Comparison of ENCODE assay signal across 23 cellular contexts in the genomic region with DNA sequence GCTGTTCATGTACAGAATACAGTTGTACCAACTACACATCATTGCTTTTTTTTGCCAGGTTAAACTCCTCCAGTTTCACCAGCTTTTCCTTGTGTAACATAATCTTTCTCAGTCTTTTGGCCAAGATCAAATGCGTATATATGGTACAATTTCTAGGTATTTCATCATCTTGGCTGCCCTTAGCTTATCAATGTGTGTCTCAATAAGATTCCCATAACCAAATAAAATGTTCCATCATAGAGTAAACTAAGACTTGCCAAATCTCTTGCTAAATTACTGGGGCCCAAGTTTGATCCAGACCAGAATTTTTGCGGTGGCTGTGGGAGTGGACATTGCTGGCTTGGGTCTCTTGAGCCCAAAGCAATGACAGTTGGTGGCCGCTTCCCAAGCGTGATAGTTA.
"Had no signal": no experiment of that assay in that cellular context is flagged by ENCODE, and none has a peak within 500 bp of the region (broad histone marks: within the 10 kb centered on the region; RNA-seq: fewer than 3 reads in every experiment).

No MANE protein-coding gene starts in this region.

- H3K4me1 ChIP-seq: gastrocnemius medialis, neural progenitor cell, parathyroid adenoma, tibial nerve, upper lobe of left lung had no signal

- FAIRE-seq: colon, urothelium cell line had no signal

- H2AFZ ChIP-seq: neural progenitor cell, parathyroid adenoma had no signal

- ATAC-seq: esophagus mucosa; gastrocnemius medialis; naive thymus-derived CD4-positive, alpha-beta T cell; sciatic nerve; stimulated activated effector memory CD8-positive, alpha-beta T cell treated with anti-CD3 and anti-CD28 coated beads, Interleukin-12 subunit alpha, Interleukin-12 subunit beta, amount 100 ng/mL, for 72 hours had no signal

- H3K4me2 ChIP-seq: neural progenitor cell, smooth muscle cell had no signal

- H3K36me3 ChIP-seq: gastrocnemius medialis, neural progenitor cell, thoracic aorta, tibial nerve, upper lobe of left lung had no signal

- H3K4me3 ChIP-seq: gastrocnemius medialis, neural progenitor cell, smooth muscle cell, thoracic aorta, tibial nerve, upper lobe of left lung had no signal

- H3K79me2 ChIP-seq: parathyroid adenoma had no signal

- H3K27ac ChIP-seq: epithelial cell of prostate, gastrocnemius medialis, neural progenitor cell, parathyroid adenoma, thoracic aorta, tibial nerve, upper lobe of left lung had no signal

- H3K9me3 ChIP-seq: gastrocnemius medialis, thoracic aorta, tibial nerve, upper lobe of left lung had no signal

- H3K9ac ChIP-seq: neural progenitor cell, parathyroid adenoma had no signal

- H3K27me3 ChIP-seq: gastrocnemius medialis, neural progenitor cell, tibial nerve, upper lobe of left lung had no signal

- DNase-seq: effector CD8-positive, alpha-beta T cell; endodermal cell; foreskin fibroblast; gastrocnemius medialis; head of caudate nucleus; mesenchymal stem cell; naive thymus-derived CD4-positive, alpha-beta T cell; stimulated activated CD4-positive, alpha-beta T cell treated with anti-CD3 and anti-CD28 coated beads, Interleukin-12 subunit alpha, Interleukin-12 subunit beta, amount 100 ng/mL, for 4 hours; stimulated activated CD4-positive, alpha-beta T cell treated with anti-CD3 and anti-CD28 coated beads, Interleukin-1b, Interleukin-23, amount 100 ng/mL, for 48 hours; stimulated activated CD4-positive, alpha-beta T cell treated with anti-CD3 and anti-CD28 coated beads, Interleukin-4, amount 100 ng/mL, for 1 hour; stimulated activated naive CD4-positive, alpha-beta T cell treated with Interleukin-2 at 50 U/mL for 16 hours; upper lobe of left lung had no signal
